3 cellular contexts compared by ENCODE assay signal in the genomic region with DNA sequence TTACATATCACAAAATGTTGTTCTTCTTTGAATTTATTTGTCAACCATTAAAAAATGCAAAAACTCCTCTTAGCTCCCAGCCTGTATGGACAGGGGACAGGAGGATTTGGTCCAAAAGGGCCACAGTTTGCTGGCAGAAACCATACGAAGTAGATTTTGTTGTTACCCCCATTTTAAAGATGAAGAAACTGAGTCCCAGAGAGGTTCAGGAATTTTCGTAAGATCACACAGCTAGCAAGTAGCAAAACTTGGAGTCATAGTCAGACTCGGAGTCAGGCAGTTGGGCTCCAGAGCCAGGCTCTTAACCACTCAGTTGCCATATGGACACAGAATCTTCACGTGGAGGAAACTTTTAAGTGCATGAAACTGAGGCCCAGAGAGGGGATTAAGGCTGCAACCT.
TF ChIP-seq lines count a peak whose summit lies in the region.

No MANE protein-coding gene starts in this region.

TF ChIP-seq in HepG2, 621 proteins besides CTCF, POLR2A, EP300 and RAD21:
- TF ChIP-seq ZNF629 (CRISPR knock-in tag; conservative IDR thresholded peaks at IDR 0.05) (peak; percentile 27), FOXC1 (CRISPR knock-in tag; IDR thresholded peaks at IDR 0.05; ENCODE audit: borderline replicate concordance) (no peak)

TF ChIP-seq in K562, 482 proteins besides CTCF, POLR2A, EP300 and RAD21:
- TF ChIP-seq TEAD4 (IDR thresholded peaks at IDR 0.05; ENCODE audit: low read length) (no peak), TEAD4 (CRISPR knock-in tag; IDR thresholded peaks at IDR 0.05; ENCODE audit: borderline replicate concordance) (no peak), ZNF174 (CRISPR knock-in tag; IDR thresholded peaks at IDR 0.05) (no peak), NONO (IDR thresholded peaks at IDR 0.05; ENCODE audit: low read depth in 2 of 2, low read length in 1 of 2) (no peak), ZNF41 (CRISPR knock-in tag; conservative IDR thresholded peaks at IDR 0.05) (no peak), RBM25 (IDR thresholded peaks at IDR 0.05; ENCODE audit: low read depth, low read length, severe bottlenecking) (peak; percentile 85), ADNP (tag; IDR thresholded peaks at IDR 0.05) (0 out of 2 replicates have a peak, but pooled peaks have one; percentile 18), BCOR (IDR thresholded peaks at IDR 0.05) (peak; percentile 54; the same call in 1 of the 2 replicates)
- TF ChIP-seq, protein P1, sequence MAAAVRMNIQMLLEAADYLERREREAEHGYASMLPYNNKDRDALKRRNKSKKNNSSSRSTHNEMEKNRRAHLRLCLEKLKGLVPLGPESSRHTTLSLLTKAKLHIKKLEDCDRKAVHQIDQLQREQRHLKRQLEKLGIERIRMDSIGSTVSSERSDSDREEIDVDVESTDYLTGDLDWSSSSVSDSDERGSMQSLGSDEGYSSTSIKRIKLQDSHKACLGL (CRISPR knock-in tag; IDR thresholded peaks at IDR 0.05; ENCODE audit: borderline replicate concordance, poor library complexity, severe bottlenecking) = no peak
- TF ChIP-seq, protein P2, sequence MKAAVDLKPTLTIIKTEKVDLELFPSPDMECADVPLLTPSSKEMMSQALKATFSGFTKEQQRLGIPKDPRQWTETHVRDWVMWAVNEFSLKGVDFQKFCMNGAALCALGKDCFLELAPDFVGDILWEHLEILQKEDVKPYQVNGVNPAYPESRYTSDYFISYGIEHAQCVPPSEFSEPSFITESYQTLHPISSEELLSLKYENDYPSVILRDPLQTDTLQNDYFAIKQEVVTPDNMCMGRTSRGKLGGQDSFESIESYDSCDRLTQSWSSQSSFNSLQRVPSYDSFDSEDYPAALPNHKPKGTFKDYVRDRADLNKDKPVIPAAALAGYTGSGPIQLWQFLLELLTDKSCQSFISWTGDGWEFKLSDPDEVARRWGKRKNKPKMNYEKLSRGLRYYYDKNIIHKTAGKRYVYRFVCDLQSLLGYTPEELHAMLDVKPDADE (conservative IDR thresholded peaks at IDR 0.05; ENCODE audit: control insufficient read depth, low read depth, low read length) = no peak
TF ChIP-seq in K562: peak in this region for 3.

TF ChIP-seq in H1, 55 proteins besides CTCF, POLR2A, EP300 and RAD21:
- TF ChIP-seq NRF1 (IDR thresholded peaks at IDR 0.05; ENCODE audit: low read depth, low read length) (no peak), KDM1A (IDR thresholded peaks at IDR 0.05; ENCODE audit: borderline replicate concordance, low read length) (0 out of 2 replicates have a peak, but pooled peaks have one; percentile 21), POU5F1 (IDR thresholded peaks at IDR 0.05; ENCODE audit: low read depth, low read length) (no peak)
TF ChIP-seq in H1: peak in this region for 1.
